ENCODE assay signal across 1 cellular context in genomic region chr4:3368841-3369760, GRCh38.
TF ChIP-seq lines count a peak whose summit lies in the region.

No MANE protein-coding gene starts in this region.

TF ChIP-seq in GM23338, 12 proteins besides CTCF, POLR2A, EP300 and RAD21 (continued from another document):
- TF ChIP-seq, protein P1, sequence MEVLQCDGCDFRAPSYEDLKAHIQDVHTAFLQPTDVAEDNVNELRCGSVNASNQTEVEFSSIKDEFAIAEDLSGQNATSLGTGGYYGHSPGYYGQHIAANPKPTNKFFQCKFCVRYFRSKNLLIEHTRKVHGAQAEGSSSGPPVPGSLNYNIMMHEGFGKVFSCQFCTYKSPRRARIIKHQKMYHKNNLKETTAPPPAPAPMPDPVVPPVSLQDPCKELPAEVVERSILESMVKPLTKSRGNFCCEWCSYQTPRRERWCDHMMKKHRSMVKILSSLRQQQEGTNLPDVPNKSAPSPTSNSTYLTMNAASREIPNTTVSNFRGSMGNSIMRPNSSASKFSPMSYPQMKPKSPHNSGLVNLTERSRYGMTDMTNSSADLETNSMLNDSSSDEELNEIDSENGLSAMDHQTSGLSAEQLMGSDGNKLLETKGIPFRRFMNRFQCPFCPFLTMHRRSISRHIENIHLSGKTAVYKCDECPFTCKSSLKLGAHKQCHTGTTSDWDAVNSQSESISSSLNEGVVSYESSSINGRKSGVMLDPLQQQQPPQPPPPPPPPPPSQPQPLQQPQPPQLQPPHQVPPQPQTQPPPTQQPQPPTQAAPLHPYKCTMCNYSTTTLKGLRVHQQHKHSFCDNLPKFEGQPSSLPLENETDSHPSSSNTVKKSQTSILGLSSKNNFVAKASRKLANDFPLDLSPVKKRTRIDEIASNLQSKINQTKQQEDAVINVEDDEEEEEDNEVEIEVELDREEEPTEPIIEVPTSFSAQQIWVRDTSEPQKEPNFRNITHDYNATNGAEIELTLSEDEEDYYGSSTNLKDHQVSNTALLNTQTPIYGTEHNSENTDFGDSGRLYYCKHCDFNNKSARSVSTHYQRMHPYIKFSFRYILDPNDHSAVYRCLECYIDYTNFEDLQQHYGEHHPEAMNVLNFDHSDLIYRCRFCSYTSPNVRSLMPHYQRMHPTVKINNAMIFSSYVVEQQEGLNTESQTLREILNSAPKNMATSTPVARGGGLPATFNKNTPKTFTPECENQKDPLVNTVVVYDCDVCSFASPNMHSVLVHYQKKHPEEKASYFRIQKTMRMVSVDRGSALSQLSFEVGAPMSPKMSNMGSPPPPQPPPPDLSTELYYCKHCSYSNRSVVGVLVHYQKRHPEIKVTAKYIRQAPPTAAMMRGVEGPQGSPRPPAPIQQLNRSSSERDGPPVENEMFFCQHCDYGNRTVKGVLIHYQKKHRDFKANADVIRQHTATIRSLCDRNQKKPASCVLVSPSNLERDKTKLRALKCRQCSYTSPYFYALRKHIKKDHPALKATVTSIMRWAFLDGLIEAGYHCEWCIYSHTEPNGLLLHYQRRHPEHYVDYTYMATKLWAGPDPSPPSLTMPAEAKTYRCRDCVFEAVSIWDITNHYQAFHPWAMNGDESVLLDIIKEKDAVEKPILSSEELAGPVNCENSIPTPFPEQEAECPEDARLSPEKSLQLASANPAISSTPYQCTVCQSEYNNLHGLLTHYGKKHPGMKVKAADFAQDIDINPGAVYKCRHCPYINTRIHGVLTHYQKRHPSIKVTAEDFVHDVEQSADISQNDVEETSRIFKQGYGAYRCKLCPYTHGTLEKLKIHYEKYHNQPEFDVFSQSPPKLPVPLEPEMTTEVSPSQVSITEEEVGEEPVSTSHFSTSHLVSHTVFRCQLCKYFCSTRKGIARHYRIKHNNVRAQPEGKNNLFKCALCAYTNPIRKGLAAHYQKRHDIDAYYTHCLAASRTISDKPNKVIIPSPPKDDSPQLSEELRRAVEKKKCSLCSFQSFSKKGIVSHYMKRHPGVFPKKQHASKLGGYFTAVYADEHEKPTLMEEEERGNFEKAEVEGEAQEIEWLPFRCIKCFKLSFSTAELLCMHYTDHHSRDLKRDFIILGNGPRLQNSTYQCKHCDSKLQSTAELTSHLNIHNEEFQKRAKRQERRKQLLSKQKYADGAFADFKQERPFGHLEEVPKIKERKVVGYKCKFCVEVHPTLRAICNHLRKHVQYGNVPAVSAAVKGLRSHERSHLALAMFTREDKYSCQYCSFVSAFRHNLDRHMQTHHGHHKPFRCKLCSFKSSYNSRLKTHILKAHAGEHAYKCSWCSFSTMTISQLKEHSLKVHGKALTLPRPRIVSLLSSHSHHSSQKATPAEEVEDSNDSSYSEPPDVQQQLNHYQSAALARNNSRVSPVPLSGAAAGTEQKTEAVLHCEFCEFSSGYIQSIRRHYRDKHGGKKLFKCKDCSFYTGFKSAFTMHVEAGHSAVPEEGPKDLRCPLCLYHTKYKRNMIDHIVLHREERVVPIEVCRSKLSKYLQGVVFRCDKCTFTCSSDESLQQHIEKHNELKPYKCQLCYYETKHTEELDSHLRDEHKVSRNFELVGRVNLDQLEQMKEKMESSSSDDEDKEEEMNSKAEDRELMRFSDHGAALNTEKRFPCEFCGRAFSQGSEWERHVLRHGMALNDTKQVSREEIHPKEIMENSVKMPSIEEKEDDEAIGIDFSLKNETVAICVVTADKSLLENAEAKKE (CRISPR knock-in tag; IDR thresholded peaks at IDR 0.05): no peak
- no peak for TF ChIP-seq NANOG (IDR thresholded peaks at IDR 0.05; ENCODE audit: borderline replicate concordance)
